Comparison of ENCODE assay signal across 1 cellular context in the genomic region with DNA sequence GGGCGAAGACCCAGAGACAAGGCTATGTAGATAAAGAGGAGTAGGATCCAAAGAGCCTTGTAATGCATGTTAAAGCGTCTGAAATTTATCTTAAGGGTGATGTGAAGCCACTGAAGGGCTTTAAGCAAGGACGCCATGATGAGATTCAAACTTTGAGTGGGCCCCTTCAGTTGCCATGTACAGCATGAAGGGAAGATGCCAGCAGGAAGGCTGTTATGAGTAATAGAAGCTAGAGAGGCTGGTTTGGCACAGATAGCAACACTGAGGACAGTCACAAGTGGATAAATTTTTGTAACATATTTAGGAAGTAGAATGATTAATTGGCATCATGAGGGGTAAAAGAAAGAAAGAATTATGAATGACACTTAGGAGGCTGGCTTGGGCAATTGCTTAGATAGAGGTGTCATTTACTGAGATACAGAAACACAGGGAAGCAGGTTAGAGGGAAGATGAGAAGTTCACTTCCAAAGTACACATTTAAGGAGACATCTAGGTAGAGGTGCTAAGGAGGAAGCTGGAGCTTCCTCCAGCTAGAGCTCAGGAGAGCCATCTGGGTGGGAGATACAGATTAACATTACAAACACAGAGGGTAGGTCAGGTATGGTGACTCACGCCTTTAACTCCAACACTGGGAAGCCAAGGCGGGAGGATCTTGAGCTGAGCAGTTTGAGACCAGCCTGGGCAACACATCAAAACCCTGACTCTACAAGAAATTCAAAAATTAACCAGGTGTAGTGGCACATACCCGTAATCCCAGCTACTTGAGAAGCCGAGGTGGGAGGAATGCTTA.
TF ChIP-seq lines count a peak whose summit lies in the region.

No MANE protein-coding gene starts in this region.

TF ChIP-seq in GM23338, 12 proteins besides CTCF, POLR2A, EP300 and RAD21:
- TF ChIP-seq, protein P1, sequence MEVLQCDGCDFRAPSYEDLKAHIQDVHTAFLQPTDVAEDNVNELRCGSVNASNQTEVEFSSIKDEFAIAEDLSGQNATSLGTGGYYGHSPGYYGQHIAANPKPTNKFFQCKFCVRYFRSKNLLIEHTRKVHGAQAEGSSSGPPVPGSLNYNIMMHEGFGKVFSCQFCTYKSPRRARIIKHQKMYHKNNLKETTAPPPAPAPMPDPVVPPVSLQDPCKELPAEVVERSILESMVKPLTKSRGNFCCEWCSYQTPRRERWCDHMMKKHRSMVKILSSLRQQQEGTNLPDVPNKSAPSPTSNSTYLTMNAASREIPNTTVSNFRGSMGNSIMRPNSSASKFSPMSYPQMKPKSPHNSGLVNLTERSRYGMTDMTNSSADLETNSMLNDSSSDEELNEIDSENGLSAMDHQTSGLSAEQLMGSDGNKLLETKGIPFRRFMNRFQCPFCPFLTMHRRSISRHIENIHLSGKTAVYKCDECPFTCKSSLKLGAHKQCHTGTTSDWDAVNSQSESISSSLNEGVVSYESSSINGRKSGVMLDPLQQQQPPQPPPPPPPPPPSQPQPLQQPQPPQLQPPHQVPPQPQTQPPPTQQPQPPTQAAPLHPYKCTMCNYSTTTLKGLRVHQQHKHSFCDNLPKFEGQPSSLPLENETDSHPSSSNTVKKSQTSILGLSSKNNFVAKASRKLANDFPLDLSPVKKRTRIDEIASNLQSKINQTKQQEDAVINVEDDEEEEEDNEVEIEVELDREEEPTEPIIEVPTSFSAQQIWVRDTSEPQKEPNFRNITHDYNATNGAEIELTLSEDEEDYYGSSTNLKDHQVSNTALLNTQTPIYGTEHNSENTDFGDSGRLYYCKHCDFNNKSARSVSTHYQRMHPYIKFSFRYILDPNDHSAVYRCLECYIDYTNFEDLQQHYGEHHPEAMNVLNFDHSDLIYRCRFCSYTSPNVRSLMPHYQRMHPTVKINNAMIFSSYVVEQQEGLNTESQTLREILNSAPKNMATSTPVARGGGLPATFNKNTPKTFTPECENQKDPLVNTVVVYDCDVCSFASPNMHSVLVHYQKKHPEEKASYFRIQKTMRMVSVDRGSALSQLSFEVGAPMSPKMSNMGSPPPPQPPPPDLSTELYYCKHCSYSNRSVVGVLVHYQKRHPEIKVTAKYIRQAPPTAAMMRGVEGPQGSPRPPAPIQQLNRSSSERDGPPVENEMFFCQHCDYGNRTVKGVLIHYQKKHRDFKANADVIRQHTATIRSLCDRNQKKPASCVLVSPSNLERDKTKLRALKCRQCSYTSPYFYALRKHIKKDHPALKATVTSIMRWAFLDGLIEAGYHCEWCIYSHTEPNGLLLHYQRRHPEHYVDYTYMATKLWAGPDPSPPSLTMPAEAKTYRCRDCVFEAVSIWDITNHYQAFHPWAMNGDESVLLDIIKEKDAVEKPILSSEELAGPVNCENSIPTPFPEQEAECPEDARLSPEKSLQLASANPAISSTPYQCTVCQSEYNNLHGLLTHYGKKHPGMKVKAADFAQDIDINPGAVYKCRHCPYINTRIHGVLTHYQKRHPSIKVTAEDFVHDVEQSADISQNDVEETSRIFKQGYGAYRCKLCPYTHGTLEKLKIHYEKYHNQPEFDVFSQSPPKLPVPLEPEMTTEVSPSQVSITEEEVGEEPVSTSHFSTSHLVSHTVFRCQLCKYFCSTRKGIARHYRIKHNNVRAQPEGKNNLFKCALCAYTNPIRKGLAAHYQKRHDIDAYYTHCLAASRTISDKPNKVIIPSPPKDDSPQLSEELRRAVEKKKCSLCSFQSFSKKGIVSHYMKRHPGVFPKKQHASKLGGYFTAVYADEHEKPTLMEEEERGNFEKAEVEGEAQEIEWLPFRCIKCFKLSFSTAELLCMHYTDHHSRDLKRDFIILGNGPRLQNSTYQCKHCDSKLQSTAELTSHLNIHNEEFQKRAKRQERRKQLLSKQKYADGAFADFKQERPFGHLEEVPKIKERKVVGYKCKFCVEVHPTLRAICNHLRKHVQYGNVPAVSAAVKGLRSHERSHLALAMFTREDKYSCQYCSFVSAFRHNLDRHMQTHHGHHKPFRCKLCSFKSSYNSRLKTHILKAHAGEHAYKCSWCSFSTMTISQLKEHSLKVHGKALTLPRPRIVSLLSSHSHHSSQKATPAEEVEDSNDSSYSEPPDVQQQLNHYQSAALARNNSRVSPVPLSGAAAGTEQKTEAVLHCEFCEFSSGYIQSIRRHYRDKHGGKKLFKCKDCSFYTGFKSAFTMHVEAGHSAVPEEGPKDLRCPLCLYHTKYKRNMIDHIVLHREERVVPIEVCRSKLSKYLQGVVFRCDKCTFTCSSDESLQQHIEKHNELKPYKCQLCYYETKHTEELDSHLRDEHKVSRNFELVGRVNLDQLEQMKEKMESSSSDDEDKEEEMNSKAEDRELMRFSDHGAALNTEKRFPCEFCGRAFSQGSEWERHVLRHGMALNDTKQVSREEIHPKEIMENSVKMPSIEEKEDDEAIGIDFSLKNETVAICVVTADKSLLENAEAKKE (CRISPR knock-in tag; IDR thresholded peaks at IDR 0.05) = peak; percentile 95
- TF ChIP-seq, protein P2, sequence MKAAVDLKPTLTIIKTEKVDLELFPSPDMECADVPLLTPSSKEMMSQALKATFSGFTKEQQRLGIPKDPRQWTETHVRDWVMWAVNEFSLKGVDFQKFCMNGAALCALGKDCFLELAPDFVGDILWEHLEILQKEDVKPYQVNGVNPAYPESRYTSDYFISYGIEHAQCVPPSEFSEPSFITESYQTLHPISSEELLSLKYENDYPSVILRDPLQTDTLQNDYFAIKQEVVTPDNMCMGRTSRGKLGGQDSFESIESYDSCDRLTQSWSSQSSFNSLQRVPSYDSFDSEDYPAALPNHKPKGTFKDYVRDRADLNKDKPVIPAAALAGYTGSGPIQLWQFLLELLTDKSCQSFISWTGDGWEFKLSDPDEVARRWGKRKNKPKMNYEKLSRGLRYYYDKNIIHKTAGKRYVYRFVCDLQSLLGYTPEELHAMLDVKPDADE (IDR thresholded peaks at IDR 0.05) = no peak
